Comparison of ENCODE assay signal across 26 cellular contexts in genomic region chr13:38325426-38325825, GRCh38.
"Had no signal": no experiment of that assay in that cellular context is flagged by ENCODE, and none has a peak within 500 bp of the region (broad histone marks: within the 10 kb centered on the region; RNA-seq: fewer than 3 reads in every experiment).

No MANE protein-coding gene starts in this region.

- H3K79me2 ChIP-seq: hepatocyte had no signal

- ATAC-seq: effector memory CD8-positive, alpha-beta T cell; esophagus mucosa; foreskin keratinocyte; gastrocnemius medialis; gastroesophageal sphincter; heart left ventricle; heart right ventricle had no signal

- H3K27me3 Mint-ChIP-seq: dendritic cell treated with granulocyte-macrophage colony-stimulating factor and Interleukin-4, amounts not matched to agents 40 ng/mL and 50 ng/mL, for 4 days had no signal

- H3K4me3 Mint-ChIP-seq: dendritic cell treated with granulocyte-macrophage colony-stimulating factor and Interleukin-4, amounts not matched to agents 40 ng/mL and 50 ng/mL, for 4 days; effector memory CD8-positive, alpha-beta T cell; endodermal cell had no signal

- H3K4me3 ChIP-seq: colonic mucosa, coronary artery, dorsolateral prefrontal cortex, esophagus muscularis mucosa, esophagus squamous epithelium, gastrocnemius medialis, gastroesophageal sphincter, heart left ventricle, heart right ventricle, hepatocyte had no signal

- DNase-seq: colonic mucosa; cortex of kidney; dermis blood vessel endothelial cell; dorsolateral prefrontal cortex; effector CD4-positive, alpha-beta T cell; effector CD8-positive, alpha-beta T cell; effector memory CD4-positive, alpha-beta T cell; effector memory CD8-positive, alpha-beta T cell; endodermal cell; erythroblast; esophagus squamous epithelium; foreskin fibroblast; foreskin keratinocyte; foreskin melanocyte; gastrocnemius medialis; glutamatergic neuron; head of caudate nucleus; heart left ventricle; heart right ventricle had no signal

- H3K4me1 ChIP-seq: colonic mucosa, esophagus muscularis mucosa, esophagus squamous epithelium, gastrocnemius medialis, gastroesophageal sphincter, heart left ventricle, heart right ventricle had no signal

- H2AFZ ChIP-seq: hepatocyte had no signal

- H3K9me3 Mint-ChIP-seq: effector memory CD8-positive, alpha-beta T cell had no signal

- H3K27ac Mint-ChIP-seq: dendritic cell treated with granulocyte-macrophage colony-stimulating factor and Interleukin-4, amounts not matched to agents 40 ng/mL and 50 ng/mL, for 4 days; effector memory CD8-positive, alpha-beta T cell; endodermal cell had no signal

- H3K27ac ChIP-seq: colonic mucosa, coronary artery, dorsolateral prefrontal cortex, epithelial cell of prostate, esophagus muscularis mucosa, esophagus squamous epithelium, foreskin keratinocyte, gastrocnemius medialis, gastroesophageal sphincter, heart left ventricle, heart right ventricle, hepatocyte had no signal

- H3K36me3 ChIP-seq: colonic mucosa, esophagus muscularis mucosa, esophagus squamous epithelium, gastrocnemius medialis, gastroesophageal sphincter, heart left ventricle, heart right ventricle had no signal

- H3K4me1 Mint-ChIP-seq: endodermal cell had no signal

- H3K27me3 ChIP-seq: colonic mucosa, dorsolateral prefrontal cortex, esophagus muscularis mucosa, esophagus squamous epithelium, foreskin keratinocyte, gastrocnemius medialis, gastroesophageal sphincter, heart left ventricle, heart right ventricle, hepatocyte had no signal

- H3K4me2 ChIP-seq: hepatocyte had no signal

- H3K9me3 ChIP-seq: colonic mucosa, esophagus squamous epithelium, gastrocnemius medialis had no signal
